Comparison of ENCODE assay signal across 1 cellular context in the genomic region with DNA sequence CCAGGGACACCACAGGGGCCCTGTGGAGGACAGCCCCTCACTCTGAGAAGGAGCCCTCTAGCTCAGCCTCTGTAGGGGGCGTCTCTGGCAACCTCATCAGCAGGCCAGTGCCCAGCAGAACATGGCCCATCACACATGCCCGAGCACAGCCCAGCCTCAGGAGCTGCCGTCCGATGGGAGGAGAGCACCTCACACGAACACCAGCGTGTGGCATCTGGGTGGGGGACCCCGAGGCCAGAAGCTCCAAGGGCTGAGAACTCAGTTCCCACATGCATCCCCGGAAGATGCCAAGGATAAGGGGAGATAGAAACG.
TF ChIP-seq lines count a peak whose summit lies in the region.

No MANE protein-coding gene starts in this region.

TF ChIP-seq in HepG2, 621 proteins besides CTCF, POLR2A, EP300 and RAD21:
- TF ChIP-seq MLLT10 (CRISPR knock-in tag; IDR thresholded peaks at IDR 0.05) (no peak), FOXK1 (CRISPR knock-in tag; IDR thresholded peaks at IDR 0.05; ENCODE audit: borderline replicate concordance, low read depth) (no peak), KLF12 (CRISPR knock-in tag; IDR thresholded peaks at IDR 0.05; ENCODE audit: borderline replicate concordance) (no peak), RBFOX2 (IDR thresholded peaks at IDR 0.05; ENCODE audit: low read depth, low read length) (peak; percentile 39; the same call in 1 of the 2 replicates), ZNF501 (CRISPR knock-in tag; IDR thresholded peaks at IDR 0.05) (no peak), FOXO1 (CRISPR knock-in tag; IDR thresholded peaks at IDR 0.05) (no peak)
- TF ChIP-seq, protein P1, sequence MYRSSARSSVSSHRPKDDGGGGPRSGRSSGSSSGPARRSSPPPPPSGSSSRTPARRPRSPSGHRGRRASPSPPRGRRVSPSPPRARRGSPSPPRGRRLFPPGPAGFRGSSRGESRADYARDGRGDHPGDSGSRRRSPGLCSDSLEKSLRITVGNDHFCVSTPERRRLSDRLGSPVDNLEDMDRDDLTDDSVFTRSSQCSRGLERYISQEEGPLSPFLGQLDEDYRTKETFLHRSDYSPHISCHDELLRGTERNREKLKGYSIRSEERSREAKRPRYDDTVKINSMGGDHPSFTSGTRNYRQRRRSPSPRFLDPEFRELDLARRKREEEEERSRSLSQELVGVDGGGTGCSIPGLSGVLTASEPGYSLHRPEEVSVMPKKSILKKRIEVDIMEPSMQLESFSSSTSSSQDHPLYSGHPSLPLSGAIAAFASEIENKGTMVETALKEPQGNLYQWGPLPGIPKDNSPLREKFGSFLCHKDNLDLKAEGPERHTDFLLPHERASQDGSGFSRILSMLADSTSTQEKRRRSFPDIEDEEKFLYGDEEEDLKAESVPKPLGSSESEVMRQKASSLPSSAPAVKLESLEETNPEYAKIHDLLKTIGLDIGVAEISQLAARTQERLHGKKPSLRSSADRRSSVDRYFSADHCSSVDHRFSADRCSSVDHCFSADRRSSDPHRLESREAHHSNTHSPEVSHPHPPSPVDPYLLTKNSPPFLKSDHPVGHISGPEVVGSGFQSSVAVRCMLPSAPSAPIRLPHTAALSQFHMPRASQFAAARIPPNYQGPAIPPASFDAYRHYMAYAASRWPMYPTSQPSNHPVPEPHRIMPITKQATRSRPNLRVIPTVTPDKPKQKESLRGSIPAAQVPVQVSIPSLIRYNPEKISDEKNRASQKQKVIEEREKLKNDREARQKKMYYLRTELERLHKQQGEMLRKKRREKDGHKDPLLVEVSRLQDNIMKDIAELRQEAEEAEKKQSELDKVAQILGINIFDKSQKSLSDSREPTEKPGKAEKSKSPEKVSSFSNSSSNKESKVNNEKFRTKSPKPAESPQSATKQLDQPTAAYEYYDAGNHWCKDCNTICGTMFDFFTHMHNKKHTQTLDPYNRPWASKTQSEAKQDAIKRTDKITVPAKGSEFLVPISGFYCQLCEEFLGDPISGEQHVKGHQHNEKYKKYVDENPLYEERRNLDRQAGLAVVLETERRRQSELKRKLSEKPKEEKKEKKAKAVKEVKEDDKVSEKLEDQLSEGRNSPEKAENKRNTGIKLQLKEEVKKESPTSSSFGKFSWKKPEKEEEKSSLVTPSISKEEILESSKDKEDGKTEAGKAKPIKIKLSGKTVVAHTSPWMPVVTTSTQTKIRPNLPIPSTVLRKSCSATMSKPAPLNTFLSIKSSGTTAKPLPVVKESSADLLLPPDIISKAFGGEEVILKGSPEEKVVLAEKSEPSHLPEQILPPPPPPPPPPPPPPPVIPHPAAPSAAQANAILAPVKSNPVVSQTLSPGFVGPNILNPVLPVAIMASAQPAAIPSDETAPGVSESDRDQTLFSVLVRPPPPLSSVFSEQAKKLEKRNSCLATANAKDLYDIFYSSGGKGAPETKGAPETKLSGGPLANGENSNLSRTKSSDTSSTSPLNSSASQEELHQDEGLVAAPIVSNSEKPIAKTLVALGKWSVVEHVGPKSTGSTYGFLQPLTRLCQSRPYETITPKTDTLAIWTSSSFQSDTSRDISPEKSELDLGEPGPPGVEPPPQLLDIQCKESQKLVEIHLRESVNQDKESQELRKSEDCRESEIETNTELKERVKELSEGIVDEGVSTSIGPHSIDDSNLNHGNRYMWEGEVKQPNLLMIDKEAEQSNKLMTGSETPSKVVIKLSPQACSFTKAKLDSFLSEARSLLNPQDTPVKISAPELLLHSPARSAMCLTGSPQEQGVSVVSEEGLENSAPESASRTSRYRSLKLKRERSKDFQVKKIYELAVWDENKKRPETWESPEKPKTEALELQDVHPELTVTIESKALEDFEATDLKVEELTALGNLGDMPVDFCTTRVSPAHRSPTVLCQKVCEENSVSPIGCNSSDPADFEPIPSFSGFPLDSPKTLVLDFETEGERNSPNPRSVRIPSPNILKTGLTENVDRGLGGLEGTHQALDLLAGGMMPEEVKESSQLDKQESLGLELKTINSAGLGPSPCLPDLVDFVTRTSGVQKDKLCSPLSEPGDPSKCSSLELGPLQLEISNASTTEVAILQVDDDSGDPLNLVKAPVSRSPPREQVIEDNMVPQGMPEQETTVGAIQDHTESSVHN (CRISPR knock-in tag; IDR thresholded peaks at IDR 0.05) = no peak
